9 cellular contexts compared by ENCODE assay signal in genomic region chr5:169656125-169656990, GRCh38. TPM values are rescaled to one million over a fixed set of nuclear protein-coding genes. Genes with fewer than 3 reads are reported as not detected.
DNase-seq lines count a peak whose midpoint lies in the region; ATAC-seq and TF ChIP-seq lines count a peak whose summit lies in the region.
"Had no signal": no experiment of that assay in that cellular context is flagged by ENCODE, and none has a peak within 500 bp of the region (broad histone marks: within the 10 kb centered on the region; RNA-seq: fewer than 3 reads in every experiment).

No MANE protein-coding gene starts in this region.

- peak overlapping the region; percentile 24 for H3K27ac ChIP-seq in CD4-positive, alpha-beta memory T cell (ENCODE audit: low read depth, low read length)

- peaks cover 72% of the 10 kb centered on the region for H3K4me1 ChIP-seq in CD4-positive, alpha-beta memory T cell (ENCODE audit: insufficient read depth, low read length)

- H3K4me3 Mint-ChIP-seq in CD4-positive, alpha-beta memory T cell: peak overlapping the region in 6 of 8 donors; percentile 22 to 81 (median 66)
- H3K4me3 Mint-ChIP-seq in activated T-helper 2 cell treated with anti-CD3 and anti-CD28 coated beads, Interferon-gamma antibody, Interleukin-2, Interleukin-4, amounts not matched to agents 10 μg/mL and 5 μg/mL and 100 μg/mL, durations not matched to agents 14 hours and 24 hours and 36 hours (ENCODE audit: low read depth): peak overlapping the region; percentile 8

- peaks cover 62 to 87% (median 70%) of the 10 kb centered on the region in 4 donors for H3K4me1 Mint-ChIP-seq in CD4-positive, alpha-beta memory T cell
- H3K4me1 Mint-ChIP-seq in activated T-helper 2 cell treated with anti-CD3 and anti-CD28 coated beads, Interferon-gamma antibody, Interleukin-2, Interleukin-4, amounts not matched to agents 10 μg/mL and 5 μg/mL and 100 μg/mL, durations not matched to agents 14 hours and 24 hours and 36 hours (ENCODE audit: low read depth): peaks cover 63% of the 10 kb centered on the region

- peaks cover 12% of the 10 kb centered on the region for H3K36me3 ChIP-seq in CD4-positive, alpha-beta memory T cell (ENCODE audit: insufficient read depth, low read length)

- H3K36me3 Mint-ChIP-seq in CD4-positive, alpha-beta memory T cell: peaks cover 30 to 58% of the 10 kb centered on the region in 2 donors
- peaks cover 81% of the 10 kb centered on the region for H3K36me3 Mint-ChIP-seq in activated T-helper 2 cell treated with anti-CD3 and anti-CD28 coated beads, Interferon-gamma antibody, Interleukin-2, Interleukin-4, amounts not matched to agents 10 μg/mL and 5 μg/mL and 100 μg/mL, durations not matched to agents 14 hours and 24 hours and 36 hours (ENCODE audit: low read depth)

- H3K27ac Mint-ChIP-seq in CD4-positive, alpha-beta memory T cell: peak overlapping the region; percentile 53 to 93 (median 84)
- peak overlapping the region; percentile 72 for H3K27ac Mint-ChIP-seq in activated T-helper 2 cell treated with anti-CD3 and anti-CD28 coated beads, Interferon-gamma antibody, Interleukin-2, Interleukin-4, amounts not matched to agents 10 μg/mL and 5 μg/mL and 100 μg/mL, durations not matched to agents 14 hours and 24 hours and 36 hours

- POLR2A ChIA-PET in CD4-positive, alpha-beta memory T cell (lab: Charles Lee; ENCODE audit: partially characterized antibody): interaction anchor here (1.0 to 4.3 kb wide), 2 partner anchors 19 to 73 kb away, joined by 4 to 21 read pairs; partner anchors contain the start of genes DOCK2 and SPDL1

- H3K27me3 ChIP-seq in CD4-positive, alpha-beta memory T cell (ENCODE audit: insufficient read depth, low read length): no peaks in the 10 kb centered on the region

- no peak for TF ChIP-seq POLR2A in erythroblast (IDR thresholded peaks at IDR 0.05; ENCODE audit: low read length)

- H3K4me3 ChIP-seq in CD4-positive, alpha-beta memory T cell (ENCODE audit: low read length in 2 of 2): no peak overlapping the region

- ATAC-seq in HG03045 (IDR thresholded peaks at IDR 0.05; ENCODE audit: unreplicated experiment): peak; percentile 74

- peaks cover 0 to under 1% (median 0%) of the 10 kb centered on the region in 8 donors for H3K9me3 Mint-ChIP-seq in CD4-positive, alpha-beta memory T cell
- peaks cover 2% of the 10 kb centered on the region for H3K9me3 Mint-ChIP-seq in activated T-helper 2 cell treated with anti-CD3 and anti-CD28 coated beads, Interferon-gamma antibody, Interleukin-2, Interleukin-4, amounts not matched to agents 10 μg/mL and 5 μg/mL and 100 μg/mL, durations not matched to agents 14 hours and 24 hours and 36 hours

- DNase-seq in CD4-positive, alpha-beta memory T cell: no peak
- DNase-seq in GM19238 (ENCODE audit: insufficient read length, low spot score): peak; percentile 39
- DNase-seq in activated T-helper 2 cell treated with anti-CD3 and anti-CD28 coated beads, Interferon-gamma antibody, Interleukin-2, Interleukin-4, amounts not matched to agents 10 μg/mL and 5 μg/mL and 100 μg/mL, durations not matched to agents 14 hours and 24 hours and 36 hours (ENCODE audit: low spot score): no peak
- no peak for DNase-seq in DMS79 (lab: John Stamatoyannopoulos, UW)
- DNase-seq in NCI-H510A (lab: John Stamatoyannopoulos, UW): no peak
- DNase-seq in activated CD8-positive, alpha-beta memory T cell treated with anti-CD3 and anti-CD28 coated beads, Interleukin-2, amount 50 U/mL, for 48 hours: no peak
- no peak for DNase-seq in erythroblast (lab: John Stamatoyannopoulos, UW)
- DNase-seq: caudate nucleus had no signal

- CTCF ChIA-PET in CD4-positive, alpha-beta memory T cell (lab: Charles Lee; ENCODE audit: partially characterized antibody): no interaction called here

- intact Hi-C loops in CD4-positive, alpha-beta memory T cell (cut with micrococcal nuclease): loop anchor here (2.0 kb wide), 1 partner anchor 14 kb away; no protein-coding TSS in a partner anchor
- intact Hi-C loops in activated T-helper 2 cell treated with anti-CD3 and anti-CD28 coated beads, Interferon-gamma antibody, Interleukin-2, Interleukin-4, amounts not matched to agents 10 μg/mL and 5 μg/mL and 100 μg/mL, durations not matched to agents 14 hours and 24 hours and 36 hours (cut with micrococcal nuclease): loop anchor here (10.0 kb wide), 2 partner anchors 678 to 1082 kb away; partner anchors contain the start of gene PANK3

- no peaks in the 10 kb centered on the region for H3K27me3 Mint-ChIP-seq in CD4-positive, alpha-beta memory T cell
- H3K27me3 Mint-ChIP-seq in activated T-helper 2 cell treated with anti-CD3 and anti-CD28 coated beads, Interferon-gamma antibody, Interleukin-2, Interleukin-4, amounts not matched to agents 10 μg/mL and 5 μg/mL and 100 μg/mL, durations not matched to agents 14 hours and 24 hours and 36 hours (ENCODE audit: low read depth): no peaks in the 10 kb centered on the region

- H3K9me3 ChIP-seq in CD4-positive, alpha-beta memory T cell (ENCODE audit: control insufficient read depth in 1 of 2, low read length in 2 of 2): no peaks in the 10 kb centered on the region

RNA-seq across cellular contexts. Expression of gene DOCK2, which starts 19.3 kb away (rescaled TPM):
- 100 to 1,000 TPM; 222 to 223 TPM for total RNA-seq in CD4-positive, alpha-beta memory T cell
- 100 to 1,000 TPM in 1 of 2 donors, 10 to 100 TPM in 1; 45.8 to 103 TPM for polyA plus RNA-seq in CD4-positive, alpha-beta memory T cell
- total RNA-seq in activated T-helper 2 cell treated with anti-CD3 and anti-CD28 coated beads, Interferon-gamma antibody, Interleukin-2, Interleukin-4, amounts not matched to agents 10 μg/mL and 5 μg/mL and 100 μg/mL, durations not matched to agents 14 hours and 24 hours and 36 hours: 217 and 246 TPM in 2 replicates
